Comparison of ENCODE assay signal across 8 cellular contexts in genomic region chr2:101474752-101475384, GRCh38. TPM values are rescaled to one million over a fixed set of nuclear protein-coding genes. Genes with fewer than 3 reads are reported as not detected.
DNase-seq lines count a peak whose midpoint lies in the region; ATAC-seq and TF ChIP-seq lines count a peak whose summit lies in the region.

Gene RFX8 (minus strand): TSS chr2:101475112. CDS start chr2:101466848, 8,264 bp downstream.

- TF ChIP-seq CTCF in left ventricle myocardium inferior (IDR thresholded peaks at IDR 0.05; ENCODE audit: borderline replicate concordance): no peak

- no peaks in the 10 kb centered on the region for H3K27me3 ChIP-seq in left ventricle myocardium inferior (ENCODE audit: low read depth)
- H3K27me3 ChIP-seq in skeletal muscle satellite cell (ENCODE audit: control insufficient read depth, insufficient read depth, low read length): no peaks in the 10 kb centered on the region

- H3K9ac ChIP-seq in skeletal muscle satellite cell (ENCODE audit: low read depth, low read length): peak within 1 kb of the TSS; percentile 90

- ATAC-seq in GM21423 (IDR thresholded peaks at IDR 0.05; ENCODE audit: unreplicated experiment): no peak

- peak within 1 kb of the TSS; percentile 90 for H3K4me2 ChIP-seq in skeletal muscle satellite cell (ENCODE audit: low read length)

- peak; percentile 98 to 99 for DNase-seq in AML-193 (lab: John Stamatoyannopoulos, UW)
- peak; percentile 98 for DNase-seq in NOMO-1 treated with DMSO at 0.1 percent for 48 hours (lab: John Stamatoyannopoulos, UW; ENCODE audit: unreplicated experiment)
- DNase-seq in activated T-helper 9 cell treated with anti-CD3 and anti-CD28 coated beads, Interleukin-2, amount 50 U/mL, for 16 hours (ENCODE audit: low read depth): peak; percentile 24
- DNase-seq in left ventricle myocardium inferior: no peak
- no peak for DNase-seq in NCI-H226
- DNase-seq in globus pallidus (ENCODE audit: low spot score): no peak

- peak within 1 kb of the TSS; percentile 73 for H3K4me3 ChIP-seq in left ventricle myocardium inferior
- peak within 1 kb of the TSS; percentile 73 for H3K4me3 ChIP-seq in skeletal muscle satellite cell (ENCODE audit: low read length)

- H3K36me3 ChIP-seq in left ventricle myocardium inferior (no peaks in the 10 kb centered on the region), skeletal muscle satellite cell (ENCODE audit: insufficient read depth, low read length) (no peaks in the 10 kb centered on the region)

- H3K9me3 ChIP-seq in left ventricle myocardium inferior (replicated peaks) (no peaks in the 10 kb centered on the region), skeletal muscle satellite cell (replicated peaks; ENCODE audit: low read length) (no peaks in the 10 kb centered on the region)

- intact Hi-C loops in left ventricle myocardium inferior (cut with micrococcal nuclease): no loop called here

- H3K4me1 ChIP-seq in left ventricle myocardium inferior (peaks cover 20% of the 10 kb centered on the region), skeletal muscle satellite cell (ENCODE audit: control insufficient read depth, insufficient read depth, low read length) (peaks cover 29% of the 10 kb centered on the region)

- H3K27ac ChIP-seq in left ventricle myocardium inferior (replicated peaks): peak within 1 kb of the TSS; percentile 77

RNA-seq across cellular contexts. Expression of gene RFX8, which starts in this region (rescaled TPM):
- not detected for total RNA-seq in left ventricle myocardium inferior
- total RNA-seq in skeletal muscle satellite cell (2012; rRNA removed): 11.7 and 13.5 TPM in 2 replicates

Comparison
In these comparisons a context has a peak if more than half of its experiments do, and no peak if none do; other contexts are left out.
1. DNase-seq: peak in AML-193 (2 of 2), NOMO-1 treated with DMSO at 0.1 percent for 48 hours (single experiment) and activated T-helper 9 cell treated with anti-CD3 and anti-CD28 coated beads, Interleukin-2, amount 50 U/mL, for 16 hours (single experiment); none in left ventricle myocardium inferior (single experiment), NCI-H226 (single experiment) and globus pallidus (single experiment).